7 cellular contexts compared by ENCODE assay signal in genomic region chr16:58197314-58198012, GRCh38. TPM values are rescaled to one million over a fixed set of nuclear protein-coding genes. Genes with fewer than 3 reads are reported as not detected.
DNase-seq lines count a peak whose midpoint lies in the region; ATAC-seq and TF ChIP-seq lines count a peak whose summit lies in the region.

No MANE protein-coding gene starts in this region.

- H3K4me1 Mint-ChIP-seq in endodermal cell (peaks cover 12% of the 10 kb centered on the region), nephron (peaks cover 20% of the 10 kb centered on the region)

- H3K9me3 ChIP-seq in RWPE2 (ENCODE audit: severe bottlenecking), result no peaks in the 10 kb centered on the region
- no peaks in the 10 kb centered on the region for H3K9me3 ChIP-seq in endodermal cell (ENCODE audit: control insufficient read depth, low read length)

- WGBS in endodermal cell (ENCODE audit: insufficient coverage in 1 of 2, insufficient read length in 1 of 2), 2 experiments, result 0 to 2% methylated on average over 9 to 85 of the region's 97 CpGs

- H3K27me3 Mint-ChIP-seq in endodermal cell (ENCODE audit: insufficient read depth) (peaks cover 26% of the 10 kb centered on the region), nephron (ENCODE audit: low read depth) (peaks cover 11% of the 10 kb centered on the region)

- H3K4me3 Mint-ChIP-seq in endodermal cell (peak overlapping the region; percentile 90), nephron (peak overlapping the region; percentile 88 to 94 (median 91))

- peak overlapping the region; percentile 63 for H3K4me3 ChIP-seq in RWPE2 (ENCODE audit: severe bottlenecking)
- peak overlapping the region; percentile 88 for H3K4me3 ChIP-seq in endodermal cell (ENCODE audit: low read length)

- TF ChIP-seq CTCF in RWPE2 (IDR thresholded peaks at IDR 0.05; ENCODE audit: poor library complexity, severe bottlenecking) (no peak), endodermal cell (conservative IDR thresholded peaks at IDR 0.05) (no peak), nephron (IDR thresholded peaks at IDR 0.05; ENCODE audit: unreplicated experiment in 3 of 3) (no peak)

- DNase-seq in RWPE2 (ENCODE audit: low spot score), result no peak
- DNase-seq in endodermal cell, result peak; percentile 57
- no peak for DNase-seq in NCI-H82 (lab: John Stamatoyannopoulos, UW)

- peak overlapping the region; percentile 89 for H3K27ac Mint-ChIP-seq in endodermal cell
- H3K27ac Mint-ChIP-seq in nephron, result peak overlapping the region; percentile 59 to 73 (median 68)

- H3K36me3 ChIP-seq in RWPE2 (ENCODE audit: low read depth) (peaks cover 42% of the 10 kb centered on the region), endodermal cell (ENCODE audit: control insufficient read depth, insufficient read depth, low read length) (peaks cover 43% of the 10 kb centered on the region)

- H3K9me3 Mint-ChIP-seq in endodermal cell (no peaks in the 10 kb centered on the region), nephron (no peaks in the 10 kb centered on the region)

- no peak overlapping the region for H3K27ac ChIP-seq in RWPE2 (ENCODE audit: poor library complexity, severe bottlenecking)
- H3K27ac ChIP-seq in endodermal cell (ENCODE audit: low read depth, low read length), result no peak overlapping the region

- H3K27me3 ChIP-seq in RWPE2 (ENCODE audit: insufficient read depth, poor library complexity, severe bottlenecking) (no peaks in the 10 kb centered on the region), endodermal cell (ENCODE audit: control insufficient read depth, insufficient read depth, low read length, poor library complexity, severe bottlenecking) (peaks cover 15% of the 10 kb centered on the region)

- H3K9ac ChIP-seq in endodermal cell (ENCODE audit: extremely low read depth, low read length, poor library complexity, severe bottlenecking), result peak overlapping the region; percentile 69

- peaks cover 37% of the 10 kb centered on the region for H3K36me3 Mint-ChIP-seq in endodermal cell (ENCODE audit: low read depth)
- H3K36me3 Mint-ChIP-seq in nephron (ENCODE audit: low read depth), result peaks cover 36% of the 10 kb centered on the region

- ATAC-seq in GM18511 (IDR thresholded peaks at IDR 0.05; ENCODE audit: unreplicated experiment) (peak; percentile 43), HG02623 (IDR thresholded peaks at IDR 0.05; ENCODE audit: unreplicated experiment) (peak; percentile 36), RWPE2 (ENCODE audit: low read depth) (no peak), GM18519 (IDR thresholded peaks at IDR 0.05; ENCODE audit: low FRiP score, unreplicated experiment) (no peak)

- H3K4me1 ChIP-seq in RWPE2 (ENCODE audit: insufficient read depth, poor library complexity, severe bottlenecking), result no peaks in the 10 kb centered on the region
- H3K4me1 ChIP-seq in endodermal cell (ENCODE audit: control insufficient read depth, insufficient read depth, low read length), result no peaks in the 10 kb centered on the region

RNA-seq across cellular contexts. Expression of gene CSNK2A2, which starts 0.4 kb away (rescaled TPM):
- 100 to 1,000 TPM; 114 to 121 TPM for total RNA-seq in endodermal cell
- polyA plus RNA-seq in endodermal cell (2013, experiment 1 of 2), result 64.3 TPM
- polyA plus RNA-seq in endodermal cell (2013, experiment 2 of 2), result 62.1 TPM

Comparison
In these comparisons a context has a peak if more than half of its experiments do, and no peak if none do; other contexts are left out.
1. ATAC-seq: peak in GM18511 (single experiment) and HG02623 (single experiment); none in RWPE2 (single experiment) and GM18519 (single experiment).